In genomic region chr3:68116580-68116979, GRCh38 we compare ENCODE assay signal across 5 cellular contexts.
"Had no signal": no experiment of that assay in that cellular context is flagged by ENCODE, and none has a peak within 500 bp of the region (broad histone marks: within the 10 kb centered on the region; RNA-seq: fewer than 3 reads in every experiment).

No MANE protein-coding gene starts in this region.

- H3K4me3 ChIP-seq: GM23248, HAP-1 had no signal

- H2AFZ ChIP-seq: GM23248 had no signal

- DNase-seq: GM23248, GOT3, H7, HFFc6 had no signal

- H3K4me1 ChIP-seq: HAP-1 had no signal

- H3K27ac ChIP-seq: GM23248 had no signal

- H3K9ac ChIP-seq: GM23248 had no signal

- H3K36me3 ChIP-seq: HAP-1 had no signal

- H3K9me3 ChIP-seq: HAP-1 had no signal
